ENCODE assay signal across 15 cellular contexts in genomic region chr2:162457487-162457886, GRCh38.
DNase-seq lines count a peak whose midpoint lies in the region; ATAC-seq and TF ChIP-seq lines count a peak whose summit lies in the region.
"Had no signal": no experiment of that assay in that cellular context is flagged by ENCODE, and none has a peak within 500 bp of the region (broad histone marks: within the 10 kb centered on the region; RNA-seq: fewer than 3 reads in every experiment).

No MANE protein-coding gene starts in this region.

- H3K4me1 Mint-ChIP-seq in brain (peaks cover 13% of the 10 kb centered on the region), mesothelial cell of epicardium (peaks cover 15% of the 10 kb centered on the region)
- H3K4me1 Mint-ChIP-seq: CD8-positive, alpha-beta memory T cell had no signal

- peak; percentile 47 for DNase-seq in NCI-H82 (lab: John Stamatoyannopoulos, UW)
- DNase-seq in NCI-H82 treated with DMSO at 0.1 percent for 48 hours (lab: John Stamatoyannopoulos, UW; ENCODE audit: unreplicated experiment), result no peak
- DNase-seq in mesothelial cell of epicardium (ENCODE audit: low spot score in 2 of 2, unreplicated experiment in 2 of 2), result no peak
- no peak for DNase-seq in caudate nucleus (lab: John Stamatoyannopoulos, UW)
- DNase-seq: 8988T; AML-193; Caco-2; CD8-positive, alpha-beta memory T cell; GM23248 had no signal

- H3K27ac Mint-ChIP-seq in brain (peak overlapping the region in 4 of 5 experiments; percentile 17 to 84 (median 57)), mesothelial cell of epicardium (peak overlapping the region; percentile 48)
- H3K27ac Mint-ChIP-seq: CD8-positive, alpha-beta memory T cell had no signal

- peaks cover 47% of the 10 kb centered on the region for H3K36me3 Mint-ChIP-seq in brain
- H3K36me3 Mint-ChIP-seq in mesothelial cell of epicardium, result no peaks in the 10 kb centered on the region
- H3K36me3 Mint-ChIP-seq: CD8-positive, alpha-beta memory T cell had no signal

- H3K4me3 Mint-ChIP-seq in brain (peak overlapping the region in 1 of 5 experiments; percentile 59), mesothelial cell of epicardium (no peak overlapping the region)
- H3K4me3 Mint-ChIP-seq: CD8-positive, alpha-beta memory T cell had no signal

- no peak for ATAC-seq in GM18867 (IDR thresholded peaks at IDR 0.05; ENCODE audit: unreplicated experiment)
- ATAC-seq in HG02798 (IDR thresholded peaks at IDR 0.05; ENCODE audit: poor library complexity, unreplicated experiment), result no peak
- ATAC-seq: HCT116 had no signal

- H3K9me3 Mint-ChIP-seq in brain (peaks cover 0 to 25% (median 21%) of the 10 kb centered on the region in 5 experiments), mesothelial cell of epicardium (peaks cover 4% of the 10 kb centered on the region)

- TF ChIP-seq CTCF in brain (conservative IDR thresholded peaks at IDR 0.05), result no peak
- no peak for TF ChIP-seq CTCF in mesothelial cell of epicardium (IDR thresholded peaks at IDR 0.05; ENCODE audit: unreplicated experiment)

- no peak overlapping the region for H3K27ac ChIP-seq in caudate nucleus (ENCODE audit: low read depth, low read length)
- H3K27ac ChIP-seq: BLaER1, GM23248, HL-60 had no signal

- no peaks in the 10 kb centered on the region for H3K27me3 Mint-ChIP-seq in brain
- peaks cover 15% of the 10 kb centered on the region for H3K27me3 Mint-ChIP-seq in mesothelial cell of epicardium (ENCODE audit: low read depth)
